ENCODE assay signal across 22 cellular contexts in genomic region chr7:24566274-24566673, GRCh38. TPM values are rescaled to one million over a fixed set of nuclear protein-coding genes. Genes with fewer than 3 reads are reported as not detected.
DNase-seq lines count a peak whose midpoint lies in the region; ATAC-seq and TF ChIP-seq lines count a peak whose summit lies in the region.
"Had no signal": no experiment of that assay in that cellular context is flagged by ENCODE, and none has a peak within 500 bp of the region (broad histone marks: within the 10 kb centered on the region; RNA-seq: fewer than 3 reads in every experiment).

No MANE protein-coding gene starts in this region.

- no peak for TF ChIP-seq CTCF in SK-N-SH (IDR thresholded peaks at IDR 0.05)
- TF ChIP-seq CTCF in OCI-LY3 (IDR thresholded peaks at IDR 0.05; ENCODE audit: low read depth, low read length), result no peak
- TF ChIP-seq CTCF in WTC11 (IDR thresholded peaks at IDR 0.05), result no peak

- peaks cover 41% of the 10 kb centered on the region for H3K4me1 Mint-ChIP-seq in WTC11
- H3K4me1 Mint-ChIP-seq: CD14-positive monocyte had no signal

- H3K27ac Mint-ChIP-seq in WTC11, result no peak overlapping the region
- H3K27ac Mint-ChIP-seq: CD14-positive monocyte; CD4-positive, alpha-beta T cell; CD8-positive, alpha-beta memory T cell had no signal

- H3K9ac ChIP-seq in SK-N-SH (no peak overlapping the region), OCI-LY3 (ENCODE audit: low read length) (no peak overlapping the region)
- H3K9ac ChIP-seq: BLaER1 treated with 17β-estradiol and CSF1 and Interleukin-3, amounts not matched to agents 10 nM and 100 nM had no signal

- H2AFZ ChIP-seq in SK-N-SH (ENCODE audit: low read depth) (no peak overlapping the region), OCI-LY3 (ENCODE audit: low read depth, low read length) (peak overlapping the region; percentile 60; the same call in 1 of the 2 replicates)

- CTCF ChIA-PET in SK-N-SH (lab: Yijun Ruan, JAX) (interaction anchor here (0.6 to 1.8 kb wide), 3 partner anchors 9 to 213 kb away, joined by 4 to 8 read pairs (median 4); no protein-coding TSS in a partner anchor), WTC11 (lab: Charles Lee) (no interaction called here)

- 60% methylated on average over 2 of the region's 2 CpGs for WGBS in SK-N-SH (ENCODE audit: low lambda C conversion rate)

- H3K27ac ChIP-seq in SK-N-SH (ENCODE audit: low read depth in 2 of 2, low read length in 1 of 2) (no peak overlapping the region), OCI-LY3 (ENCODE audit: low read length) (no peak overlapping the region)
- H3K27ac ChIP-seq: 22Rv1; BLaER1 treated with 17β-estradiol and CSF1 and Interleukin-3, amounts not matched to agents 10 nM and 100 nM had no signal

- TF ChIP-seq RAD21 in SK-N-SH (IDR thresholded peaks at IDR 0.05; ENCODE audit: low read length), result no peak

- H3F3A ChIP-seq in SK-N-SH (replicated peaks; ENCODE audit: insufficient read depth), result no peaks in the 10 kb centered on the region

- DNase-seq in SK-N-SH, result no peak
- DNase-seq in WTC11 (ENCODE audit: low spot score), result no peak
- DNase-seq in NCI-H2081 (lab: John Stamatoyannopoulos, UW), result no peak
- no peak for DNase-seq in cerebellar nuclear complex (lab: John Stamatoyannopoulos, UW)
- DNase-seq: ACHN; AML-193; BE2C; CD4-positive, alpha-beta T cell; CD8-positive, alpha-beta memory T cell; DMS 273 treated with DMSO at 0.1 percent for 48 hours; DMS79; EL; GDM1 had no signal

- H3K4me1 ChIP-seq in SK-N-SH (ENCODE audit: control insufficient read depth in 1 of 2, insufficient read depth in 2 of 2, low read depth in 1 of 2, low read length in 1 of 2) (peaks cover 0 to 8% of the 10 kb centered on the region in 2 experiments; a peak in 2 of 4 replicates), OCI-LY3 (ENCODE audit: low read length) (no peaks in the 10 kb centered on the region)
- H3K4me1 ChIP-seq: BE2C; BLaER1 treated with 17β-estradiol and CSF1 and Interleukin-3, amounts not matched to agents 10 nM and 100 nM had no signal

- H3K4me2 ChIP-seq in SK-N-SH (no peak overlapping the region), OCI-LY3 (ENCODE audit: low read length) (0 out of 2 replicates have a peak overlapping the region, but pooled peaks have one; percentile 12)
- H3K4me2 ChIP-seq: BLaER1 treated with 17β-estradiol and CSF1 and Interleukin-3, amounts not matched to agents 10 nM and 100 nM had no signal

- POLR2A ChIA-PET in SK-N-SH (lab: Yijun Ruan, JAX) (no interaction called here), WTC11 (lab: Charles Lee) (no interaction called here)

- H3K79me2 ChIP-seq in SK-N-SH (ENCODE audit: insufficient read depth) (no peaks in the 10 kb centered on the region), OCI-LY3 (ENCODE audit: low read length) (no peaks in the 10 kb centered on the region)

- H3K9me3 ChIP-seq in SK-N-SH, result no peaks in the 10 kb centered on the region
- H3K9me3 ChIP-seq in OCI-LY3 (ENCODE audit: insufficient read depth, low read length), result no peaks in the 10 kb centered on the region
- H3K9me3 ChIP-seq: BE2C; BLaER1 treated with 17β-estradiol and CSF1 and Interleukin-3, amounts not matched to agents 10 nM and 100 nM; HAP-1 had no signal

- H3K4me3 ChIP-seq in SK-N-SH (ENCODE audit: low read depth in 2 of 2, low read length in 1 of 2) (no peak overlapping the region), OCI-LY3 (ENCODE audit: low read length) (no peak overlapping the region)
- H3K4me3 ChIP-seq: BLaER1 treated with 17β-estradiol and CSF1 and Interleukin-3, amounts not matched to agents 10 nM and 100 nM; GM12878; HAP-1 had no signal

- H3K27me3 Mint-ChIP-seq in WTC11 (ENCODE audit: low read depth), result peaks cover 12% of the 10 kb centered on the region
- H3K27me3 Mint-ChIP-seq: CD4-positive, alpha-beta T cell had no signal

- H3K4me3 Mint-ChIP-seq in WTC11, result no peak overlapping the region
- H3K4me3 Mint-ChIP-seq: CD14-positive monocyte; CD4-positive, alpha-beta T cell had no signal

- H3K36me3 ChIP-seq in SK-N-SH (replicated peaks in 1 of 2; ENCODE audit: control insufficient read depth in 1 of 2, insufficient read depth in 2 of 2, low read length in 1 of 2) (no peaks in the 10 kb centered on the region), OCI-LY3 (replicated peaks; ENCODE audit: low read depth, low read length) (no peaks in the 10 kb centered on the region)
- H3K36me3 ChIP-seq: BE2C; BLaER1 treated with 17β-estradiol and CSF1 and Interleukin-3, amounts not matched to agents 10 nM and 100 nM; HAP-1 had no signal

- H4K20me1 ChIP-seq in SK-N-SH (ENCODE audit: insufficient read depth), result no peaks in the 10 kb centered on the region
- no peaks in the 10 kb centered on the region for H4K20me1 ChIP-seq in OCI-LY3 (ENCODE audit: insufficient read depth, low read length)
- H4K20me1 ChIP-seq: BLaER1 treated with 17β-estradiol and CSF1 and Interleukin-3, amounts not matched to agents 10 nM and 100 nM had no signal

- no peaks in the 10 kb centered on the region for H3K9me2 ChIP-seq in SK-N-SH

- H3K27me3 ChIP-seq in SK-N-SH (ENCODE audit: insufficient read depth) (peaks cover 12% of the 10 kb centered on the region; the same call in 1 of the 2 replicates), OCI-LY3 (ENCODE audit: low read depth, low read length) (peaks cover 31% of the 10 kb centered on the region)

- ATAC-seq in SK-N-SH treated with all-trans-retinoic acid at 6 μM for 48 hours, result no peak
- ATAC-seq in WTC11, result 0 out of 2 replicates have a peak, but pooled peaks have one; percentile 32
- ATAC-seq in GM21360 (IDR thresholded peaks at IDR 0.05; ENCODE audit: unreplicated experiment), result no peak
- ATAC-seq in GM21717 (IDR thresholded peaks at IDR 0.05; ENCODE audit: unreplicated experiment), result no peak
- ATAC-seq: GM12878 had no signal

- peaks cover 3% of the 10 kb centered on the region for H3K9me3 Mint-ChIP-seq in WTC11
- H3K9me3 Mint-ChIP-seq: CD14-positive monocyte; CD4-positive, alpha-beta T cell; CD8-positive, alpha-beta memory T cell had no signal

- no peak for TF ChIP-seq EP300 in SK-N-SH (IDR thresholded peaks at IDR 0.05; ENCODE audit: borderline replicate concordance in 1 of 2, low read depth in 1 of 2, low read length in 1 of 2)

- H3K36me3 Mint-ChIP-seq in WTC11, result no peaks in the 10 kb centered on the region
- H3K36me3 Mint-ChIP-seq: CD14-positive monocyte; CD8-positive, alpha-beta memory T cell had no signal

TF ChIP-seq in SK-N-SH, 30 proteins besides CTCF, POLR2A, EP300 and RAD21:
- TF ChIP-seq FOXJ3 (CRISPR knock-in tag; IDR thresholded peaks at IDR 0.05) (no peak), USF1 (IDR thresholded peaks at IDR 0.05; ENCODE audit: borderline replicate concordance, low read depth) (peak; percentile 43; the same call in 1 of the 2 replicates), GATA2 (CRISPR knock-in tag; IDR thresholded peaks at IDR 0.05) (no peak)
TF ChIP-seq in SK-N-SH: peak in this region for 1.

TF ChIP-seq in SK-N-SH treated with all-trans-retinoic acid at 6 μM for 48 hours, 23 proteins besides CTCF, POLR2A, EP300 and RAD21 (continues in another document):
- no peak for TF ChIP-seq CSDC2 (CRISPR knock-in tag; IDR thresholded peaks at IDR 0.05)
- no peak for TF ChIP-seq SNAI2 (CRISPR knock-in tag; IDR thresholded peaks at IDR 0.05)
- TF ChIP-seq PATZ1 (CRISPR knock-in tag; IDR thresholded peaks at IDR 0.05; ENCODE audit: borderline replicate concordance), result no peak
- no peak for TF ChIP-seq ZNF565 (CRISPR knock-in tag; conservative IDR thresholded peaks at IDR 0.05; ENCODE audit: low read depth)
- no peak for TF ChIP-seq TCF4 (CRISPR knock-in tag; IDR thresholded peaks at IDR 0.05; ENCODE audit: borderline replicate concordance)
- no peak for TF ChIP-seq ZNF70 (CRISPR knock-in tag; IDR thresholded peaks at IDR 0.05)
- no peak for TF ChIP-seq ZFP3 (CRISPR knock-in tag; IDR thresholded peaks at IDR 0.05)

TF ChIP-seq in WTC11, 78 proteins besides CTCF, POLR2A, EP300 and RAD21 (continues in another document):
- TF ChIP-seq USF1 (CRISPR knock-in tag; IDR thresholded peaks at IDR 0.05) (peak; percentile 54; the same call in 1 of the 2 replicates), AR (CRISPR knock-in tag; IDR thresholded peaks at IDR 0.05) (no peak)

RNA-seq across cellular contexts. Expression of gene PALS2, which starts 7.0 kb away (rescaled TPM):
- 6.1 and 6.9 TPM in 2 replicates for polyA plus RNA-seq in SK-N-SH (2012; rRNA removed)
- 10.0 and 14.8 TPM in 2 replicates for polyA plus RNA-seq in SK-N-SH (2012; cell fraction: cytosol; rRNA removed)
- polyA plus RNA-seq in SK-N-SH (2012; cell fraction: nucleus; rRNA removed), result 3.6 and 6.9 TPM in 2 replicates
- 47.6 to 64.6 TPM (median 49.7 TPM) in 3 replicates for total RNA-seq in WTC11 (2021)

Comparison
In these comparisons a context has a peak if more than half of its experiments do, and no peak if none do; other contexts are left out.
1. Of the 6 proteins assayed by ChIP-seq in both WTC11 and SK-N-SH: peak only in WTC11: USF2; only in SK-N-SH: none; in both: USF1; in neither: 4.